2 cellular contexts compared by ENCODE assay signal in genomic region chr9:125949721-125950465, GRCh38.
TF ChIP-seq lines count a peak whose summit lies in the region.

No MANE protein-coding gene starts in this region.

TF ChIP-seq in SK-N-SH treated with all-trans-retinoic acid at 6 μM for 48 hours, 23 proteins besides CTCF, POLR2A, EP300 and RAD21 (continued from another document):
- TF ChIP-seq TSHZ2 (CRISPR knock-in tag; IDR thresholded peaks at IDR 0.05) (no peak), POU6F1 (CRISPR knock-in tag; IDR thresholded peaks at IDR 0.05; ENCODE audit: borderline replicate concordance, low read depth) (no peak), ARNTL (CRISPR knock-in tag; IDR thresholded peaks at IDR 0.05; ENCODE audit: borderline replicate concordance, low read depth) (no peak), ZNF70 (CRISPR knock-in tag; IDR thresholded peaks at IDR 0.05) (no peak), SNAI2 (CRISPR knock-in tag; IDR thresholded peaks at IDR 0.05) (no peak), BACH2 (CRISPR knock-in tag; IDR thresholded peaks at IDR 0.05; ENCODE audit: borderline replicate concordance) (no peak), PATZ1 (CRISPR knock-in tag; IDR thresholded peaks at IDR 0.05; ENCODE audit: borderline replicate concordance) (no peak), RARB (CRISPR knock-in tag; IDR thresholded peaks at IDR 0.05) (no peak), ZFP3 (CRISPR knock-in tag; IDR thresholded peaks at IDR 0.05) (no peak), ESRRG (CRISPR knock-in tag; IDR thresholded peaks at IDR 0.05) (no peak), ZNF565 (CRISPR knock-in tag; conservative IDR thresholded peaks at IDR 0.05; ENCODE audit: low read depth) (no peak), ZC3H10 (CRISPR knock-in tag; IDR thresholded peaks at IDR 0.05) (no peak), GLIS3 (CRISPR knock-in tag; IDR thresholded peaks at IDR 0.05) (no peak)

TF ChIP-seq in SK-N-SH, 30 proteins besides CTCF, POLR2A, EP300 and RAD21 (continued from another document):
- TF ChIP-seq REST (IDR thresholded peaks at IDR 0.05; ENCODE audit: low read depth, low read length), result no peak
- no peak for TF ChIP-seq RFX5 (IDR thresholded peaks at IDR 0.05; ENCODE audit: low read length)
- no peak for TF ChIP-seq MAX (IDR thresholded peaks at IDR 0.05; ENCODE audit: low read depth)
- no peak for TF ChIP-seq YY1 (IDR thresholded peaks at IDR 0.05; ENCODE audit: low read depth)
- no peak for TF ChIP-seq IRF3 (IDR thresholded peaks at IDR 0.05; ENCODE audit: low read depth, low read length)
- no peak for TF ChIP-seq FOSL2 (IDR thresholded peaks at IDR 0.05; ENCODE audit: borderline replicate concordance, low read depth)
- TF ChIP-seq GATA2 (CRISPR knock-in tag; IDR thresholded peaks at IDR 0.05), result no peak
- TF ChIP-seq TAF1 (IDR thresholded peaks at IDR 0.05; ENCODE audit: borderline replicate concordance, low read depth, low read length), result no peak
TF ChIP-seq in SK-N-SH: peak in this region for 0.
